Comparison of ENCODE assay signal across 21 cellular contexts in the genomic region with DNA sequence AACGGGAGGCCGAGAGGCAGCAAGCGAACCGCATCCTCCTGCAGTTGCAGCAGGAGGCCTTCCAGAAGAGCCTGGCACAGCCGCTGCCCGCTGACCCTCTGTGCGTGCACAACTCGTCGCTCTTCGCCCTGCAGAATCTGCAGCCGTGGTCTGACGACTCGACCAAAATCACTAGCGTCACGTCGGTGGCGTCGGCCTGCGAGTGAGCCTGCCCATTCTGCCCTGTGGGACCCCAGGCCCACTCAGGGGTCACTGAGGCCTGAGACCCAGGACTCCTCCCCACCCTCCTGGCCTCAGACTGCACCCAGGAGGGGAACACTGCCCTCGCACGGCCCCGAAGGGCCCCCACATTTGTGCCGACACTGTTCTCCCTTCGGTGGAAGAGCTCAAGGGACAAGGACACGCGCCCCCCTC. TPM values are rescaled to one million over a fixed set of nuclear protein-coding genes. Genes with fewer than 3 reads are reported as not detected.
"Had no signal": no experiment of that assay in that cellular context is flagged by ENCODE, and none has a peak within 500 bp of the region (broad histone marks: within the 10 kb centered on the region; RNA-seq: fewer than 3 reads in every experiment).

No MANE protein-coding gene starts in this region.

- H3K9me3 ChIP-seq: esophagus squamous epithelium, gastroesophageal sphincter, mucosa of descending colon, ovary, prostate gland, right lobe of liver, suprapubic skin, tibial artery, upper lobe of left lung, uterus had no signal

- H3K36me3 ChIP-seq: esophagus squamous epithelium, gastroesophageal sphincter, ovary, prostate gland, right lobe of liver, suprapubic skin, tibial artery, upper lobe of left lung, uterus had no signal

- ATAC-seq: gastroesophageal sphincter; left lobe of liver; mucosa of descending colon; naive thymus-derived CD8-positive, alpha-beta T cell; right lobe of liver; stimulated activated naive CD8-positive, alpha-beta T cell treated with anti-CD3 and anti-CD28 coated beads, Interleukin-15, Interleukin-2, amounts not matched to agents 100 U/mL and 50 U/mL, for 24 hours had no signal

- H3K9me3 Mint-ChIP-seq: central memory CD8-positive, alpha-beta T cell; effector memory CD8-positive, alpha-beta T cell; naive thymus-derived CD8-positive, alpha-beta T cell had no signal

- H3K27ac ChIP-seq: esophagus squamous epithelium, gastroesophageal sphincter, ovary, prostate gland, right lobe of liver, suprapubic skin, tibial artery, upper lobe of left lung, uterus had no signal

- H3K4me3 ChIP-seq: esophagus squamous epithelium, gastroesophageal sphincter, mucosa of descending colon, ovary, prostate gland, right lobe of liver, suprapubic skin, tibial artery, upper lobe of left lung, uterus had no signal

- H3K27ac Mint-ChIP-seq: effector memory CD8-positive, alpha-beta T cell; naive thymus-derived CD8-positive, alpha-beta T cell had no signal

- DNase-seq: effector memory CD8-positive, alpha-beta T cell; esophagus squamous epithelium; foreskin fibroblast; kidney glomerular epithelial cell; mammary epithelial cell; mucosa of descending colon; naive thymus-derived CD8-positive, alpha-beta T cell; ovary; right lobe of liver; stimulated activated naive CD8-positive, alpha-beta T cell treated with anti-CD3 and anti-CD28 coated beads, Interleukin-15, Interleukin-2, amounts not matched to agents 100 U/mL and 50 U/mL, for 24 hours; tibial artery; uterus had no signal

- H3K4me3 Mint-ChIP-seq: central memory CD8-positive, alpha-beta T cell; effector memory CD8-positive, alpha-beta T cell had no signal

RNA-seq across cellular contexts. Expression of gene TLX1, which starts 5.6 kb away (rescaled TPM):
- total RNA-seq: epithelial cell of proximal tubule; esophagus squamous epithelium; gastroesophageal sphincter; mammary epithelial cell; naive thymus-derived CD8-positive, alpha-beta T cell; ovary; renal cortical epithelial cell; suprapubic skin; upper lobe of left lung; uterus had no signal
- polyA plus RNA-seq: mammary epithelial cell; naive thymus-derived CD8-positive, alpha-beta T cell; neural cell; ovary had no signal
